ENCODE assay signal across 37 cellular contexts in the genomic region with DNA sequence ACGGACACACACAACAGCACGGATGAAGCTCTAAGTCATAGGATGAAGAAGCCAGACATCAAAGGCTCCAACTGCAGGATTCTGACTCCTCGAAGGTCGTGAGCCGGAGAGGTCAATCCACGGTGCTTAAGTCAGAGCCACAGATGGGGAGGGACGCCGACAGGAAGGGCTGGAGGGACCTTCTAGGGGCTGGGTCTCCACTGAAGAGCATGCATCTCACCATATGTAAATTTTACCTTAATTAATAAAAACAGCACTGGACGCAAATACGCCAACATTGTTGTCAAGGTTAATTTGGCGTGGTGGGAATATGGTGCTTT. TPM values are rescaled to one million over a fixed set of nuclear protein-coding genes. Genes with fewer than 3 reads are reported as not detected.
"Had no signal": no experiment of that assay in that cellular context is flagged by ENCODE, and none has a peak within 500 bp of the region (broad histone marks: within the 10 kb centered on the region; RNA-seq: fewer than 3 reads in every experiment).

No MANE protein-coding gene starts in this region.

- H3K4me3 Mint-ChIP-seq: activated B cell treated with CpG ODN at 0.5 μM for 24 hours; activated CD4-positive, alpha-beta memory T cell treated with anti-CD3 and anti-CD28 coated beads for 36 hours; activated CD4-positive, alpha-beta T cell treated with anti-CD3 and anti-CD28 coated beads, Interleukin-2, amount 10 ng/mL, durations not matched to agents 24 days and 14 days; activated CD8-positive, alpha-beta memory T cell treated with anti-CD3 and anti-CD28 coated beads, Interleukin-2, amount 10 ng/mL, durations not matched to agents 7 days and 5 days; activated CD8-positive, alpha-beta T cell treated with anti-CD3 and anti-CD28 coated beads, Interleukin-2, amount 10 ng/mL, durations not matched to agents 7 days and 5 days; activated naive CD4-positive, alpha-beta T cell treated with anti-CD3 and anti-CD28 coated beads for 36 hours; activated naive CD4-positive, alpha-beta T cell treated with anti-CD3 and anti-CD28 coated beads, Interleukin-2, amount 50 U/mL, for 24 hours; activated naive CD8-positive, alpha-beta T cell treated with anti-CD3 and anti-CD28 coated beads for 36 hours; activated naive CD8-positive, alpha-beta T cell treated with anti-CD3 and anti-CD28 coated beads, Interleukin-2, amount 50 U/mL, for 24 hours; activated T-helper 1 cell treated with anti-CD3 and anti-CD28 coated beads, Interleukin-12 subunit alpha, Interleukin-12 subunit beta, Interleukin-2, Interleukin-4 antibody, amounts not matched to agents 30 ng/mL and 10 ng/mL and 1 ng/mL, durations not matched to agents 14 hours and 24 hours and 36 hours; T-helper 17 cell; T-helper 2 cell treated with Interferon-gamma antibody and Interleukin-4, amounts not matched to agents 5 μg/mL and 100 μg/mL, for 36 hours had no signal

- H3K36me3 Mint-ChIP-seq: activated CD4-positive, alpha-beta memory T cell treated with anti-CD3 and anti-CD28 coated beads for 36 hours; activated CD8-positive, alpha-beta memory T cell treated with anti-CD3 and anti-CD28 coated beads, Interleukin-2, amount 10 ng/mL, durations not matched to agents 7 days and 5 days; activated naive CD4-positive, alpha-beta T cell treated with anti-CD3 and anti-CD28 coated beads, Interleukin-2, amount 50 U/mL, for 24 hours; activated naive CD8-positive, alpha-beta T cell treated with anti-CD3 and anti-CD28 coated beads for 36 hours had no signal

- ATAC-seq: activated CD4-positive, CD25-positive, alpha-beta regulatory T cell treated with anti-CD3 and anti-CD28 coated beads, Interleukin-2, amount 50 U/mL, for 24 hours; activated CD8-positive, alpha-beta memory T cell treated with anti-CD3 and anti-CD28 coated beads, Interleukin-2, amount 10 ng/mL, durations not matched to agents 7 days and 5 days; activated CD8-positive, alpha-beta T cell treated with anti-CD3 and anti-CD28 coated beads, Interleukin-2, amount 10 ng/mL, durations not matched to agents 7 days and 5 days; activated naive CD8-positive, alpha-beta T cell treated with anti-CD3 and anti-CD28 coated beads, Interleukin-2, amount 50 U/mL, for 24 hours; T-helper 17 cell had no signal

- DNase-seq: activated B cell treated with CpG ODN at 0.5 μM for 24 hours; activated CD4-positive, alpha-beta memory T cell treated with anti-CD3 and anti-CD28 coated beads for 36 hours; activated CD4-positive, alpha-beta T cell treated with anti-CD3 and anti-CD28 coated beads, Interleukin-2, amount 10 ng/mL, durations not matched to agents 24 days and 14 days; activated CD8-positive, alpha-beta memory T cell treated with anti-CD3 and anti-CD28 coated beads, Interleukin-2, amount 10 ng/mL, durations not matched to agents 7 days and 5 days; activated CD8-positive, alpha-beta memory T cell treated with anti-CD3 and anti-CD28 coated beads, Interleukin-2, amount 50 U/mL, for 4 hours; activated CD8-positive, alpha-beta T cell treated with anti-CD3 and anti-CD28 coated beads, Interleukin-2, amount 10 ng/mL, durations not matched to agents 7 days and 5 days; activated effector memory CD4-positive, alpha-beta T cell treated with anti-CD3 and anti-CD28 coated beads, Interleukin-2, amount 50 U/mL, for 16 hours; activated naive CD4-positive, alpha-beta T cell treated with anti-CD3 and anti-CD28 coated beads for 36 hours; activated naive CD8-positive, alpha-beta T cell treated with anti-CD3 and anti-CD28 coated beads for 36 hours; activated naive CD8-positive, alpha-beta T cell treated with anti-CD3 and anti-CD28 coated beads, Interleukin-2, amount 50 U/mL, for 24 hours; activated T-cell treated with anti-CD3 and anti-CD28 coated beads, Interleukin-2, amount 50 U/mL, for 1 hour; activated T-cell treated with anti-CD3 and anti-CD28 coated beads, Interleukin-2, amount 50 U/mL, for 48 hours; amygdala; aorta; central memory CD4-positive, alpha-beta T cell; cerebellar nuclear complex; colonic mucosa; effector CD8-positive, alpha-beta T cell; esophagus squamous epithelium; T-helper 1 cell; T-helper 17 cell; T1000; WERI-Rb-1 had no signal

- H3K27ac ChIP-seq: adrenal gland, body of pancreas, breast epithelium, cardiac muscle cell, colonic mucosa, epithelial cell of prostate, esophagus squamous epithelium, WERI-Rb-1 had no signal

- H3K36me3 ChIP-seq: adrenal gland, breast epithelium, cardiac muscle cell, colonic mucosa, esophagus squamous epithelium, WERI-Rb-1 had no signal

- H3K4me1 Mint-ChIP-seq: activated B cell treated with CpG ODN at 0.5 μM for 24 hours; activated CD4-positive, alpha-beta T cell treated with anti-CD3 and anti-CD28 coated beads, Interleukin-2, amount 10 ng/mL, durations not matched to agents 24 days and 14 days; activated CD8-positive, alpha-beta memory T cell treated with anti-CD3 and anti-CD28 coated beads, Interleukin-2, amount 10 ng/mL, durations not matched to agents 7 days and 5 days; activated naive CD4-positive, alpha-beta T cell treated with anti-CD3 and anti-CD28 coated beads, Interleukin-2, amount 50 U/mL, for 24 hours; activated naive CD8-positive, alpha-beta T cell treated with anti-CD3 and anti-CD28 coated beads for 36 hours; activated naive CD8-positive, alpha-beta T cell treated with anti-CD3 and anti-CD28 coated beads, Interleukin-2, amount 50 U/mL, for 24 hours; T-helper 17 cell had no signal

- H3K27me3 Mint-ChIP-seq: activated CD4-positive, alpha-beta T cell treated with anti-CD3 and anti-CD28 coated beads, Interleukin-2, amount 10 ng/mL, durations not matched to agents 24 days and 14 days; activated CD8-positive, alpha-beta memory T cell treated with anti-CD3 and anti-CD28 coated beads, Interleukin-2, amount 10 ng/mL, durations not matched to agents 7 days and 5 days had no signal

- H3K27me3 ChIP-seq: adrenal gland, body of pancreas, cardiac muscle cell, colonic mucosa had no signal

- H3K9me3 ChIP-seq: adrenal gland, body of pancreas, breast epithelium, colonic mucosa, esophagus squamous epithelium had no signal

- H3K9me3 Mint-ChIP-seq: activated CD4-positive, alpha-beta T cell treated with anti-CD3 and anti-CD28 coated beads, Interleukin-2, amount 10 ng/mL, durations not matched to agents 24 days and 14 days; activated naive CD4-positive, alpha-beta T cell treated with anti-CD3 and anti-CD28 coated beads for 36 hours; activated naive CD8-positive, alpha-beta T cell treated with anti-CD3 and anti-CD28 coated beads for 36 hours had no signal

- H3K27ac Mint-ChIP-seq: activated B cell treated with CpG ODN at 0.5 μM for 24 hours; activated CD4-positive, alpha-beta memory T cell treated with anti-CD3 and anti-CD28 coated beads for 36 hours; activated CD4-positive, alpha-beta T cell treated with anti-CD3 and anti-CD28 coated beads, Interleukin-2, amount 10 ng/mL, durations not matched to agents 24 days and 14 days; activated CD8-positive, alpha-beta memory T cell treated with anti-CD3 and anti-CD28 coated beads, Interleukin-2, amount 10 ng/mL, durations not matched to agents 7 days and 5 days; activated CD8-positive, alpha-beta T cell treated with anti-CD3 and anti-CD28 coated beads, Interleukin-2, amount 10 ng/mL, durations not matched to agents 7 days and 5 days; activated naive CD4-positive, alpha-beta T cell treated with anti-CD3 and anti-CD28 coated beads for 36 hours; activated naive CD4-positive, alpha-beta T cell treated with anti-CD3 and anti-CD28 coated beads, Interleukin-2, amount 50 U/mL, for 24 hours; activated naive CD8-positive, alpha-beta T cell treated with anti-CD3 and anti-CD28 coated beads for 36 hours; activated naive CD8-positive, alpha-beta T cell treated with anti-CD3 and anti-CD28 coated beads, Interleukin-2, amount 50 U/mL, for 24 hours; activated T-helper 1 cell treated with anti-CD3 and anti-CD28 coated beads, Interleukin-12 subunit alpha, Interleukin-12 subunit beta, Interleukin-2, Interleukin-4 antibody, amounts not matched to agents 30 ng/mL and 10 ng/mL and 1 ng/mL, durations not matched to agents 14 hours and 24 hours and 36 hours; activated T-helper 2 cell treated with anti-CD3 and anti-CD28 coated beads, Interferon-gamma antibody, Interleukin-2, Interleukin-4, amounts not matched to agents 10 μg/mL and 5 μg/mL and 100 μg/mL, durations not matched to agents 14 hours and 24 hours and 36 hours; T-helper 17 cell; T-helper 2 cell treated with Interferon-gamma antibody and Interleukin-4, amounts not matched to agents 5 μg/mL and 100 μg/mL, for 36 hours had no signal

- H3K4me3 ChIP-seq: adrenal gland, body of pancreas, cardiac muscle cell, colonic mucosa, esophagus squamous epithelium had no signal

- H3K4me1 ChIP-seq: adrenal gland, body of pancreas, breast epithelium, colonic mucosa had no signal

RNA-seq across cellular contexts. Expression of a gene that starts 17.0 kb away (rescaled TPM):
- total RNA-seq: activated B cell treated with CpG ODN at 0.5 μM for 24 hours; activated CD4-positive, alpha-beta memory T cell treated with anti-CD3 and anti-CD28 coated beads for 36 hours; activated CD4-positive, alpha-beta T cell treated with anti-CD3 and anti-CD28 coated beads, Interleukin-2, amount 10 ng/mL, durations not matched to agents 24 days and 14 days; activated CD8-positive, alpha-beta memory T cell treated with anti-CD3 and anti-CD28 coated beads for 36 hours; activated CD8-positive, alpha-beta memory T cell treated with anti-CD3 and anti-CD28 coated beads, Interleukin-2, amount 10 ng/mL, durations not matched to agents 7 days and 5 days; activated CD8-positive, alpha-beta T cell treated with anti-CD3 and anti-CD28 coated beads, Interleukin-2, amount 10 ng/mL, durations not matched to agents 7 days and 5 days; activated naive CD4-positive, alpha-beta T cell treated with anti-CD3 and anti-CD28 coated beads for 36 hours; activated naive CD8-positive, alpha-beta T cell treated with anti-CD3 and anti-CD28 coated beads for 36 hours; activated T-helper 1 cell treated with anti-CD3 and anti-CD28 coated beads, Interleukin-12 subunit alpha, Interleukin-12 subunit beta, Interleukin-2, Interleukin-4 antibody, amounts not matched to agents 30 ng/mL and 10 ng/mL and 1 ng/mL, durations not matched to agents 14 hours and 24 hours and 36 hours; activated T-helper 2 cell treated with anti-CD3 and anti-CD28 coated beads, Interferon-gamma antibody, Interleukin-2, Interleukin-4, amounts not matched to agents 10 μg/mL and 5 μg/mL and 100 μg/mL, durations not matched to agents 14 hours and 24 hours and 36 hours; aorta; body of pancreas; breast epithelium; endothelial cell of umbilical vein; esophagus squamous epithelium; fibroblast of lung; T-helper 17 cell had no signal

RNA-seq across cellular contexts. Expression of a gene that starts 51.1 kb away (rescaled TPM):
- total RNA-seq: activated B cell treated with CpG ODN at 0.5 μM for 24 hours; activated CD4-positive, alpha-beta memory T cell treated with anti-CD3 and anti-CD28 coated beads for 36 hours; activated CD4-positive, alpha-beta T cell treated with anti-CD3 and anti-CD28 coated beads, Interleukin-2, amount 10 ng/mL, durations not matched to agents 24 days and 14 days; activated CD8-positive, alpha-beta memory T cell treated with anti-CD3 and anti-CD28 coated beads for 36 hours; activated CD8-positive, alpha-beta memory T cell treated with anti-CD3 and anti-CD28 coated beads, Interleukin-2, amount 10 ng/mL, durations not matched to agents 7 days and 5 days; activated CD8-positive, alpha-beta T cell treated with anti-CD3 and anti-CD28 coated beads, Interleukin-2, amount 10 ng/mL, durations not matched to agents 7 days and 5 days; activated T-helper 1 cell treated with anti-CD3 and anti-CD28 coated beads, Interleukin-12 subunit alpha, Interleukin-12 subunit beta, Interleukin-2, Interleukin-4 antibody, amounts not matched to agents 30 ng/mL and 10 ng/mL and 1 ng/mL, durations not matched to agents 14 hours and 24 hours and 36 hours; activated T-helper 2 cell treated with anti-CD3 and anti-CD28 coated beads, Interferon-gamma antibody, Interleukin-2, Interleukin-4, amounts not matched to agents 10 μg/mL and 5 μg/mL and 100 μg/mL, durations not matched to agents 14 hours and 24 hours and 36 hours; body of pancreas; breast epithelium; cardiac muscle cell; colonic mucosa; dermis microvascular lymphatic vessel endothelial cell; endothelial cell of umbilical vein; esophagus squamous epithelium; fibroblast of lung had no signal
